ENCODE assay signal across 1 cellular context in the genomic region with DNA sequence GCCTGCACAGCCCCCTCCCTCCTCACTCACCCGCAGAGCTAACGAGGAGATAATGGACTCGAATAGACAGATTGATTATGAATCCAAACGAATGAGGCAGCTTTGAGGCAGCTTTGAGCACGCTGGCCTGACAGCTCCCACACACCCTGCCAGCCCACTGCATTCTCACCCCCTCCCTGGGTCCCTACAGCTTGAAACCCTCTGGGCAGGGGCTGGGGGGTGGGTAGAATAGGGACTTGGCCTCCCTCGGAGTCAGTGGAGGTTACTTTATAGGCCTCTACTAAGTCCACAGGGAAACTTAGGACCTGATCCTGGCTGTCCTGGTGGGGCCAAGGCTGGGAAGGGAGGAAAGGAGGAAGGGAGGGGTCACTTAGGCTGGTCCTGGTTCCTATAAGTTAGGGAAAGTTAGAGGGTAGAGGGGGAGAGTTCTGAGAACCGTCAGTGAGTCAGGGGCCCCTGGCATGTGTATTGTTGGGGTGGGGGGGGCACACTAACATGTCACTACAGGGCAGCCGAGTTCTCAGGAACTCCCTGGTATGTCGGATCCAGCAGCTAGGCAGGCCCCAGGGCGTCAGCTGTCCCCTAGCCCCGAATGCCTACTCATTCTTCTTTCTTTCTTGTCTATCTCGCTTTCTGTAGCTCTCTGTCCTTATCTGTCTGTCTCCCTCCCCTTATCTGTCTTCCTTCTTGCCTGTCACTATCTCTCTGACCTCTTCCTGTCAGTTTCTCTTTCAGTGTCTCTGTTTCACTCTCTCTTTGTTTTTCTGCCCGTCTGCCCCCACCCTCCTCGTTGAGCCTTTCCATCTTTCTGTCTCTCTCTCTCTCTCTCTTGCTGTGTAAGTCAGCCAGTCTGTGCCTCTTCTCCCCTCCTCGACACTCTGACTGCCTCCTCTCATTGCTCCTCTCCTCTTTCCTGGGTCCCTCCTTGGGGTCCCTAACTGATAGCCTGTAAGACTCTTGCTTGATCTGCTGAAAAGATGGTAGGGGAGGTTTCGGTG.
TF ChIP-seq lines count a peak whose summit lies in the region.

No MANE protein-coding gene starts in this region.

TF ChIP-seq in K562, 482 proteins besides CTCF, POLR2A, EP300 and RAD21 (continued from another document and continues in another):
- TF ChIP-seq, protein P1, sequence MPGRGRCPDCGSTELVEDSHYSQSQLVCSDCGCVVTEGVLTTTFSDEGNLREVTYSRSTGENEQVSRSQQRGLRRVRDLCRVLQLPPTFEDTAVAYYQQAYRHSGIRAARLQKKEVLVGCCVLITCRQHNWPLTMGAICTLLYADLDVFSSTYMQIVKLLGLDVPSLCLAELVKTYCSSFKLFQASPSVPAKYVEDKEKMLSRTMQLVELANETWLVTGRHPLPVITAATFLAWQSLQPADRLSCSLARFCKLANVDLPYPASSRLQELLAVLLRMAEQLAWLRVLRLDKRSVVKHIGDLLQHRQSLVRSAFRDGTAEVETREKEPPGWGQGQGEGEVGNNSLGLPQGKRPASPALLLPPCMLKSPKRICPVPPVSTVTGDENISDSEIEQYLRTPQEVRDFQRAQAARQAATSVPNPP (IDR thresholded peaks at IDR 0.05; ENCODE audit: borderline replicate concordance, insufficient read depth, insufficient read length), result no peak
- TF ChIP-seq, protein P2, sequence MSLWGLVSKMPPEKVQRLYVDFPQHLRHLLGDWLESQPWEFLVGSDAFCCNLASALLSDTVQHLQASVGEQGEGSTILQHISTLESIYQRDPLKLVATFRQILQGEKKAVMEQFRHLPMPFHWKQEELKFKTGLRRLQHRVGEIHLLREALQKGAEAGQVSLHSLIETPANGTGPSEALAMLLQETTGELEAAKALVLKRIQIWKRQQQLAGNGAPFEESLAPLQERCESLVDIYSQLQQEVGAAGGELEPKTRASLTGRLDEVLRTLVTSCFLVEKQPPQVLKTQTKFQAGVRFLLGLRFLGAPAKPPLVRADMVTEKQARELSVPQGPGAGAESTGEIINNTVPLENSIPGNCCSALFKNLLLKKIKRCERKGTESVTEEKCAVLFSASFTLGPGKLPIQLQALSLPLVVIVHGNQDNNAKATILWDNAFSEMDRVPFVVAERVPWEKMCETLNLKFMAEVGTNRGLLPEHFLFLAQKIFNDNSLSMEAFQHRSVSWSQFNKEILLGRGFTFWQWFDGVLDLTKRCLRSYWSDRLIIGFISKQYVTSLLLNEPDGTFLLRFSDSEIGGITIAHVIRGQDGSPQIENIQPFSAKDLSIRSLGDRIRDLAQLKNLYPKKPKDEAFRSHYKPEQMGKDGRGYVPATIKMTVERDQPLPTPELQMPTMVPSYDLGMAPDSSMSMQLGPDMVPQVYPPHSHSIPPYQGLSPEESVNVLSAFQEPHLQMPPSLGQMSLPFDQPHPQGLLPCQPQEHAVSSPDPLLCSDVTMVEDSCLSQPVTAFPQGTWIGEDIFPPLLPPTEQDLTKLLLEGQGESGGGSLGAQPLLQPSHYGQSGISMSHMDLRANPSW (CRISPR knock-in tag; IDR thresholded peaks at IDR 0.05), result no peak
- TF ChIP-seq, protein P3, sequence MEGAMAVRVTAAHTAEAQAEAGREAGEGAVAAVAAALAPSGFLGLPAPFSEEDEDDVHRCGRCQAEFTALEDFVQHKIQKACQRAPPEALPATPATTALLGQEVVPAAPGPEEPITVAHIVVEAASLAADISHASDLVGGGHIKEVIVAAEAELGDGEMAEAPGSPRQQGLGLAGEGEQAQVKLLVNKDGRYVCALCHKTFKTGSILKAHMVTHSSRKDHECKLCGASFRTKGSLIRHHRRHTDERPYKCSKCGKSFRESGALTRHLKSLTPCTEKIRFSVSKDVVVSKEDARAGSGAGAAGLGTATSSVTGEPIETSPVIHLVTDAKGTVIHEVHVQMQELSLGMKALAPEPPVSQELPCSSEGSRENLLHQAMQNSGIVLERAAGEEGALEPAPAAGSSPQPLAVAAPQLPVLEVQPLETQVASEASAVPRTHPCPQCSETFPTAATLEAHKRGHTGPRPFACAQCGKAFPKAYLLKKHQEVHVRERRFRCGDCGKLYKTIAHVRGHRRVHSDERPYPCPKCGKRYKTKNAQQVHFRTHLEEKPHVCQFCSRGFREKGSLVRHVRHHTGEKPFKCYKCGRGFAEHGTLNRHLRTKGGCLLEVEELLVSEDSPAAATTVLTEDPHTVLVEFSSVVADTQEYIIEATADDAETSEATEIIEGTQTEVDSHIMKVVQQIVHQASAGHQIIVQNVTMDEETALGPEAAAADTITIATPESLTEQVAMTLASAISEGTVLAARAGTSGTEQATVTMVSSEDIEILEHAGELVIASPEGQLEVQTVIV (CRISPR knock-in tag; IDR thresholded peaks at IDR 0.05; ENCODE audit: borderline replicate concordance), result no peak
- TF ChIP-seq, protein P4, sequence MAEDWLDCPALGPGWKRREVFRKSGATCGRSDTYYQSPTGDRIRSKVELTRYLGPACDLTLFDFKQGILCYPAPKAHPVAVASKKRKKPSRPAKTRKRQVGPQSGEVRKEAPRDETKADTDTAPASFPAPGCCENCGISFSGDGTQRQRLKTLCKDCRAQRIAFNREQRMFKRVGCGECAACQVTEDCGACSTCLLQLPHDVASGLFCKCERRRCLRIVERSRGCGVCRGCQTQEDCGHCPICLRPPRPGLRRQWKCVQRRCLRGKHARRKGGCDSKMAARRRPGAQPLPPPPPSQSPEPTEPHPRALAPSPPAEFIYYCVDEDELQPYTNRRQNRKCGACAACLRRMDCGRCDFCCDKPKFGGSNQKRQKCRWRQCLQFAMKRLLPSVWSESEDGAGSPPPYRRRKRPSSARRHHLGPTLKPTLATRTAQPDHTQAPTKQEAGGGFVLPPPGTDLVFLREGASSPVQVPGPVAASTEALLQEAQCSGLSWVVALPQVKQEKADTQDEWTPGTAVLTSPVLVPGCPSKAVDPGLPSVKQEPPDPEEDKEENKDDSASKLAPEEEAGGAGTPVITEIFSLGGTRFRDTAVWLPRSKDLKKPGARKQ (CRISPR knock-in tag; IDR thresholded peaks at IDR 0.05), result no peak
- TF ChIP-seq, protein P5, sequence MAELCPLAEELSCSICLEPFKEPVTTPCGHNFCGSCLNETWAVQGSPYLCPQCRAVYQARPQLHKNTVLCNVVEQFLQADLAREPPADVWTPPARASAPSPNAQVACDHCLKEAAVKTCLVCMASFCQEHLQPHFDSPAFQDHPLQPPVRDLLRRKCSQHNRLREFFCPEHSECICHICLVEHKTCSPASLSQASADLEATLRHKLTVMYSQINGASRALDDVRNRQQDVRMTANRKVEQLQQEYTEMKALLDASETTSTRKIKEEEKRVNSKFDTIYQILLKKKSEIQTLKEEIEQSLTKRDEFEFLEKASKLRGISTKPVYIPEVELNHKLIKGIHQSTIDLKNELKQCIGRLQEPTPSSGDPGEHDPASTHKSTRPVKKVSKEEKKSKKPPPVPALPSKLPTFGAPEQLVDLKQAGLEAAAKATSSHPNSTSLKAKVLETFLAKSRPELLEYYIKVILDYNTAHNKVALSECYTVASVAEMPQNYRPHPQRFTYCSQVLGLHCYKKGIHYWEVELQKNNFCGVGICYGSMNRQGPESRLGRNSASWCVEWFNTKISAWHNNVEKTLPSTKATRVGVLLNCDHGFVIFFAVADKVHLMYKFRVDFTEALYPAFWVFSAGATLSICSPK (IDR thresholded peaks at IDR 0.05; ENCODE audit: borderline replicate concordance), result no peak
- TF ChIP-seq ZNF764 (CRISPR knock-in tag; IDR thresholded peaks at IDR 0.05; ENCODE audit: low read depth) (no peak), RUNX1 (IDR thresholded peaks at IDR 0.05; ENCODE audit: low read depth) (no peak), HNRNPH1 (optimal IDR thresholded peaks at IDR 0.05; ENCODE audit: low read depth, low read length) (no peak), NBN (IDR thresholded peaks at IDR 0.05; ENCODE audit: low read depth) (peak; percentile 94), RBM25 (IDR thresholded peaks at IDR 0.05; ENCODE audit: low read depth, low read length, severe bottlenecking) (no peak), BHLHE40 (IDR thresholded peaks at IDR 0.05; ENCODE audit: low read length) (no peak), CHD4 (IDR thresholded peaks at IDR 0.05; ENCODE audit: insufficient read depth, insufficient replicate concordance, low read depth, low read length, poor library complexity, severe bottlenecking) (no peak), ZBTB17 (CRISPR knock-in tag; IDR thresholded peaks at IDR 0.05) (no peak), SIX5 (IDR thresholded peaks at IDR 0.05; ENCODE audit: borderline replicate concordance in 1 of 2, insufficient read depth in 1 of 2, low read depth in 1 of 2, low read length in 2 of 2) (no peak), TCF7 (IDR thresholded peaks at IDR 0.05; ENCODE audit: borderline replicate concordance) (0 out of 2 replicates have a peak, but pooled peaks have one; percentile 38), HCFC1 (IDR thresholded peaks at IDR 0.05; ENCODE audit: low read depth, low read length) (no peak), ZBTB8A (IDR thresholded peaks at IDR 0.05; ENCODE audit: partially characterized antibody) (no peak), SOX6 (IDR thresholded peaks at IDR 0.05) (peak; percentile 97), TAL1 (IDR thresholded peaks at IDR 0.05) (peak; percentile 81), STAT5B (CRISPR knock-in tag; IDR thresholded peaks at IDR 0.05) (no peak), SP2 (IDR thresholded peaks at IDR 0.05; ENCODE audit: extremely low read depth, low read depth, low read length, poor library complexity, severe bottlenecking) (no peak), TGIF2 (CRISPR knock-in tag; IDR thresholded peaks at IDR 0.05) (no peak), ZNF174 (CRISPR knock-in tag; IDR thresholded peaks at IDR 0.05) (no peak), ZNF785 (CRISPR knock-in tag; IDR thresholded peaks at IDR 0.05) (no peak), TCF3 (CRISPR knock-in tag; IDR thresholded peaks at IDR 0.05) (peak; percentile 72), RBM34 (IDR thresholded peaks at IDR 0.05; ENCODE audit: borderline replicate concordance, insufficient read depth, low read length) (no peak), CREM (IDR thresholded peaks at IDR 0.05; ENCODE audit: low read depth) (peak; percentile 75), MAFG (tag; conservative IDR thresholded peaks at IDR 0.05) (peak; percentile 60), ZC3H8 (IDR thresholded peaks at IDR 0.05) (no peak), TEAD1 (CRISPR knock-in tag; IDR thresholded peaks at IDR 0.05) (peak; percentile 1 to 88; a peak in 1 of 4 replicates), FOXK1 (CRISPR knock-in tag; IDR thresholded peaks at IDR 0.05; ENCODE audit: borderline replicate concordance) (no peak), PURB (CRISPR knock-in tag; IDR thresholded peaks at IDR 0.05; ENCODE audit: low read depth) (no peak)
- TF ChIP-seq, protein P6, sequence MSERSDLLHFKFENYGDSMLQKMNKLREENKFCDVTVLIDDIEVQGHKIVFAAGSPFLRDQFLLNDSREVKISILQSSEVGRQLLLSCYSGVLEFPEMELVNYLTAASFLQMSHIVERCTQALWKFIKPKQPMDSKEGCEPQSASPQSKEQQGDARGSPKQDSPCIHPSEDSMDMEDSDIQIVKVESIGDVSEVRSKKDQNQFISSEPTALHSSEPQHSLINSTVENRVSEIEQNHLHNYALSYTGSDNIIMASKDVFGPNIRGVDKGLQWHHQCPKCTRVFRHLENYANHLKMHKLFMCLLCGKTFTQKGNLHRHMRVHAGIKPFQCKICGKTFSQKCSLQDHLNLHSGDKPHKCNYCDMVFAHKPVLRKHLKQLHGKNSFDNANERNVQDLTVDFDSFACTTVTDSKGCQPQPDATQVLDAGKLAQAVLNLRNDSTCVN (CRISPR knock-in tag; IDR thresholded peaks at IDR 0.05), result peak; percentile 69; the same call in 1 of the 2 replicates
- TF ChIP-seq, protein P7, sequence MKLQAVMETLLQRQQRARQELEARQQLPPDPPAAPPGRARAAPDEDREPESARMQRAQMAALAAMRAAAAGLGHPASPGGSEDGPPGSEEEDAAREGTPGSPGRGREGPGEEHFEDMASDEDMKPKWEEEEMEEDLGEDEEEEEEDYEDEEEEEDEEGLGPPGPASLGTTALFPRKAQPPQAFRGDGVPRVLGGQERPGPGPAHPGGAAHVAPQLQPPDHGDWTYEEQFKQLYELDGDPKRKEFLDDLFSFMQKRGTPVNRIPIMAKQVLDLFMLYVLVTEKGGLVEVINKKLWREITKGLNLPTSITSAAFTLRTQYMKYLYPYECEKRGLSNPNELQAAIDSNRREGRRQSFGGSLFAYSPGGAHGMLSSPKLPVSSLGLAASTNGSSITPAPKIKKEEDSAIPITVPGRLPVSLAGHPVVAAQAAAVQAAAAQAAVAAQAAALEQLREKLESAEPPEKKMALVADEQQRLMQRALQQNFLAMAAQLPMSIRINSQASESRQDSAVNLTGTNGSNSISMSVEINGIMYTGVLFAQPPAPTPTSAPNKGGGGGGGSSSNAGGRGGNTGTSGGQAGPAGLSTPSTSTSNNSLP (IDR thresholded peaks at IDR 0.05; ENCODE audit: borderline replicate concordance, low read depth, low read length), result no peak
- TF ChIP-seq, protein P8, sequence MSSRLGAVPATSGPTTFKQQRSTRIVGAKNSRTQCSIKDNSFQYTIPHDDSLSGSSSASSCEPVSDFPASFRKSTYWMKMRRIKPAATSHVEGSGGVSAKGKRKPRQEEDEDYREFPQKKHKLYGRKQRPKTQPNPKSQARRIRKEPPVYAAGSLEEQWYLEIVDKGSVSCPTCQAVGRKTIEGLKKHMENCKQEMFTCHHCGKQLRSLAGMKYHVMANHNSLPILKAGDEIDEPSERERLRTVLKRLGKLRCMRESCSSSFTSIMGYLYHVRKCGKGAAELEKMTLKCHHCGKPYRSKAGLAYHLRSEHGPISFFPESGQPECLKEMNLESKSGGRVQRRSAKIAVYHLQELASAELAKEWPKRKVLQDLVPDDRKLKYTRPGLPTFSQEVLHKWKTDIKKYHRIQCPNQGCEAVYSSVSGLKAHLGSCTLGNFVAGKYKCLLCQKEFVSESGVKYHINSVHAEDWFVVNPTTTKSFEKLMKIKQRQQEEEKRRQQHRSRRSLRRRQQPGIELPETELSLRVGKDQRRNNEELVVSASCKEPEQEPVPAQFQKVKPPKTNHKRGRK (tag; IDR thresholded peaks at IDR 0.05), result no peak
- TF ChIP-seq, protein P9, sequence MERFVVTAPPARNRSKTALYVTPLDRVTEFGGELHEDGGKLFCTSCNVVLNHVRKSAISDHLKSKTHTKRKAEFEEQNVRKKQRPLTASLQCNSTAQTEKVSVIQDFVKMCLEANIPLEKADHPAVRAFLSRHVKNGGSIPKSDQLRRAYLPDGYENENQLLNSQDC (CRISPR knock-in tag; IDR thresholded peaks at IDR 0.05), result no peak
- TF ChIP-seq, protein P10, sequence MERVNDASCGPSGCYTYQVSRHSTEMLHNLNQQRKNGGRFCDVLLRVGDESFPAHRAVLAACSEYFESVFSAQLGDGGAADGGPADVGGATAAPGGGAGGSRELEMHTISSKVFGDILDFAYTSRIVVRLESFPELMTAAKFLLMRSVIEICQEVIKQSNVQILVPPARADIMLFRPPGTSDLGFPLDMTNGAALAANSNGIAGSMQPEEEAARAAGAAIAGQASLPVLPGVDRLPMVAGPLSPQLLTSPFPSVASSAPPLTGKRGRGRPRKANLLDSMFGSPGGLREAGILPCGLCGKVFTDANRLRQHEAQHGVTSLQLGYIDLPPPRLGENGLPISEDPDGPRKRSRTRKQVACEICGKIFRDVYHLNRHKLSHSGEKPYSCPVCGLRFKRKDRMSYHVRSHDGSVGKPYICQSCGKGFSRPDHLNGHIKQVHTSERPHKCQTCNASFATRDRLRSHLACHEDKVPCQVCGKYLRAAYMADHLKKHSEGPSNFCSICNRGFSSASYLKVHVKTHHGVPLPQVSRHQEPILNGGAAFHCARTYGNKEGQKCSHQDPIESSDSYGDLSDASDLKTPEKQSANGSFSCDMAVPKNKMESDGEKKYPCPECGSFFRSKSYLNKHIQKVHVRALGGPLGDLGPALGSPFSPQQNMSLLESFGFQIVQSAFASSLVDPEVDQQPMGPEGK (CRISPR knock-in tag; IDR thresholded peaks at IDR 0.05; ENCODE audit: borderline replicate concordance), result no peak
- TF ChIP-seq, protein P11, sequence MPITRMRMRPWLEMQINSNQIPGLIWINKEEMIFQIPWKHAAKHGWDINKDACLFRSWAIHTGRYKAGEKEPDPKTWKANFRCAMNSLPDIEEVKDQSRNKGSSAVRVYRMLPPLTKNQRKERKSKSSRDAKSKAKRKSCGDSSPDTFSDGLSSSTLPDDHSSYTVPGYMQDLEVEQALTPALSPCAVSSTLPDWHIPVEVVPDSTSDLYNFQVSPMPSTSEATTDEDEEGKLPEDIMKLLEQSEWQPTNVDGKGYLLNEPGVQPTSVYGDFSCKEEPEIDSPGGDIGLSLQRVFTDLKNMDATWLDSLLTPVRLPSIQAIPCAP (CRISPR knock-in tag; IDR thresholded peaks at IDR 0.05; ENCODE audit: borderline replicate concordance), result no peak
